Comparison of ENCODE assay signal across 1 cellular context in genomic region chr5:91487420-91487819, GRCh38.
TF ChIP-seq lines count a peak whose summit lies in the region.

No MANE protein-coding gene starts in this region.

TF ChIP-seq in HepG2, 621 proteins besides CTCF, POLR2A, EP300 and RAD21 (continued from another document):
- TF ChIP-seq ZNF770 (CRISPR knock-in tag; IDR thresholded peaks at IDR 0.05) (no peak), SP4 (CRISPR knock-in tag; IDR thresholded peaks at IDR 0.05) (no peak), ZUFSP (CRISPR knock-in tag; IDR thresholded peaks at IDR 0.05; ENCODE audit: borderline replicate concordance) (no peak), RFXANK (CRISPR knock-in tag; IDR thresholded peaks at IDR 0.05) (no peak), ZBTB40 (IDR thresholded peaks at IDR 0.05) (no peak), ZBTB40 (CRISPR knock-in tag; IDR thresholded peaks at IDR 0.05) (no peak)
